In the genomic region with DNA sequence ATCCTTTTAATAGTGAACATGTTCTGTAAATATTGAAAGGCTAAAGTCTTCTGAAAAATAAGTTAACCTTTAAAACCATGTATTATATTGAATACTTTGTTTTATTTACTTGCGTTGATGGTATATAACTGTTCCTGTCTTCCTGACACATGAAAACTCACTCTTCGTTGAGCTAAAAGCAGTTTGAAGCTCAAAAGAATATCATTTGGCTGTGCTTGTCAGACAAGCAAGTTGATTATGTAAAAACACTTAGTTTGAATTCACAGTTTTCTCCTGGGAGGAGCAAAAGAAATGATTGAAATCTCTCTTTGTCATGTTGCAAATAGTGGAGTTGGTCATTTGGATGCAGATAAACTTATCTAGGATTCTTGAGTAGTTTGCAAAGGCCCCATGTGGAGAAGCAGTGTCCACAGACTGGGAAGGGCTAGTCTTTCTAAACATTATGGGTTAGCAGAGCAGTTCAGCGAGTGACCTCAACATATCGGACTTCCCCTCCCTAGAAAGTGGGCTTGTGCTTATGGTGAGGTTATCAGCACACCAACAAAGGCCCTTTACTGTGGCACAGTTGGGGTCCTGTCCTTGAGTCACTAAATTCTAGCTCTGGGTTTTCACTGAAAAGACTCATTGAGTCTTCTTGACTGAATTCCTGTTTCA, we compare ENCODE assay signal across 13 cellular contexts.
"Had no signal": no experiment of that assay in that cellular context is flagged by ENCODE, and none has a peak within 500 bp of the region (broad histone marks: within the 10 kb centered on the region; RNA-seq: fewer than 3 reads in every experiment).

No MANE protein-coding gene starts in this region.

- H3K36me3 Mint-ChIP-seq: stimulated activated effector memory CD8-positive, alpha-beta T cell treated with anti-CD3 and anti-CD28 coated beads, Interleukin-12 subunit alpha, Interleukin-12 subunit beta, amount 100 ng/mL, for 72 hours had no signal

- H3K36me3 ChIP-seq: lower lobe of right lung, neutrophil, tibial artery had no signal

- H2AFZ ChIP-seq: parathyroid adenoma had no signal

- ATAC-seq: activated CD4-positive, CD25-positive, alpha-beta regulatory T cell treated with anti-CD3 and anti-CD28 coated beads, Interleukin-2, amount 50 U/mL, for 24 hours; left cardiac atrium; lower lobe of right lung; stimulated activated effector memory CD8-positive, alpha-beta T cell treated with anti-CD3 and anti-CD28 coated beads, Interleukin-12 subunit alpha, Interleukin-12 subunit beta, amount 100 ng/mL, for 72 hours had no signal

- H3K79me2 ChIP-seq: parathyroid adenoma had no signal

- H3K4me3 ChIP-seq: lower lobe of right lung, tibial artery had no signal

- H3K4me1 Mint-ChIP-seq: stimulated activated effector memory CD8-positive, alpha-beta T cell treated with anti-CD3 and anti-CD28 coated beads, Interleukin-12 subunit alpha, Interleukin-12 subunit beta, amount 100 ng/mL, for 72 hours had no signal

- H3K27ac ChIP-seq: lower lobe of right lung, neutrophil, parathyroid adenoma, tibial artery had no signal

- H3K27ac Mint-ChIP-seq: activated T-helper 1 cell treated with anti-CD3 and anti-CD28 coated beads, Interleukin-12 subunit alpha, Interleukin-12 subunit beta, Interleukin-2, Interleukin-4 antibody, amounts not matched to agents 30 ng/mL and 10 ng/mL and 1 ng/mL, durations not matched to agents 14 hours and 24 hours and 36 hours; stimulated activated effector memory CD8-positive, alpha-beta T cell treated with anti-CD3 and anti-CD28 coated beads, Interleukin-12 subunit alpha, Interleukin-12 subunit beta, amount 100 ng/mL, for 72 hours had no signal

- H3K27me3 ChIP-seq: neutrophil, tibial artery had no signal

- H3K9me3 ChIP-seq: lower lobe of right lung, neutrophil, tibial artery had no signal

- H3K4me3 Mint-ChIP-seq: activated T-helper 1 cell treated with anti-CD3 and anti-CD28 coated beads, Interleukin-12 subunit alpha, Interleukin-12 subunit beta, Interleukin-2, Interleukin-4 antibody, amounts not matched to agents 30 ng/mL and 10 ng/mL and 1 ng/mL, durations not matched to agents 14 hours and 24 hours and 36 hours; stimulated activated effector memory CD8-positive, alpha-beta T cell treated with anti-CD3 and anti-CD28 coated beads, Interleukin-12 subunit alpha, Interleukin-12 subunit beta, amount 100 ng/mL, for 72 hours had no signal

- H3K9me3 Mint-ChIP-seq: activated T-helper 1 cell treated with anti-CD3 and anti-CD28 coated beads, Interleukin-12 subunit alpha, Interleukin-12 subunit beta, Interleukin-2, Interleukin-4 antibody, amounts not matched to agents 30 ng/mL and 10 ng/mL and 1 ng/mL, durations not matched to agents 14 hours and 24 hours and 36 hours had no signal

- DNase-seq: activated CD4-positive, alpha-beta T cell treated with anti-CD3 and anti-CD28 coated beads, Interleukin-2, amount 50 U/mL, for 1 hour; activated naive CD4-positive, alpha-beta T cell treated with Interleukin-2 at 50 U/mL for 16 hours; anterior cingulate cortex; head of caudate nucleus; left cardiac atrium; lower lobe of right lung; SW 1271; tibial artery had no signal

- H3K4me1 ChIP-seq: lower lobe of right lung, parathyroid adenoma, tibial artery had no signal
